Comparison of ENCODE assay signal across 11 cellular contexts in the genomic region with DNA sequence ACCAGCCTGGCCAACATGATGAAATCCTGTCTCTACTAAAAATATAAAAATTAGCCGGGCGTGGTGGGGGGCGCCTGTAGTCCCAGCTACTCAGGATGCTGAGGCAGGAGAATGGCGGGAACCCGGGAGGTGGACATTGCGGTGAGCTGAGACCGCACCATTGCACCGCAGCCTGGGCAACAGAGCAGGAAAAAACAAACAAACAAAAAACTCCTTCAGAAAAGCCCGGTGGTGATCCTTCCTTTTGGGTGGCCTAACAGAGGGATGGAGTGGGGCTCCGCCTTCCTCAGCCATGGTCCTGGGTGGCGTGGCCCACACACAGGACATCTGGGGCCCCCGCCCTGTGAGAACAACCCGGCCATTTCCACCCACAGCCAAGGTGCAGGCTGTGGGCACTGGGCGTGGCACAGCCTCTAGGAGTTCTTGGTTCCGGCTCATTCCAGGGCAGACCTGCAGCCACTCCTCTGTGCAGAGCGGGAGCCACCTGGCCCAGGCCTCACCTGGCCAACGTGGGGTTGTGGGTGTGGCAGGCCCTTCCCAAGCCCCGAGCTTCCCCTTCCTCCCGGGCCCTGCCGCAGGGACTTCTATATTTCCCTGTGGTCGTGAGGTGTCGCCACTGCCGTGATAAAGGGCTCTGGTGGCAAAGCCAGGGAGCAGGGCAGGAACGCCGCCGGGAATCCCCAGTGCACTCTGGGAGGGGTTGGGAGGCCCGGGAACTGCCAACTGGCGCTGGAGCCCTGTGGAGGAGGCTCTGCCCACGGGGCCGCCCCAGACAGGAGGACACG. TPM values are rescaled to one million over a fixed set of nuclear protein-coding genes. Genes with fewer than 3 reads are reported as not detected.
DNase-seq lines count a peak whose midpoint lies in the region; ATAC-seq and TF ChIP-seq lines count a peak whose summit lies in the region.
"Had no signal": no experiment of that assay in that cellular context is flagged by ENCODE, and none has a peak within 500 bp of the region (broad histone marks: within the 10 kb centered on the region; RNA-seq: fewer than 3 reads in every experiment).

No MANE protein-coding gene starts in this region.

- H3K9me3 Mint-ChIP-seq in stimulated activated effector memory CD8-positive, alpha-beta T cell treated with anti-CD3 and anti-CD28 coated beads, Interleukin-12 subunit alpha, Interleukin-12 subunit beta, amount 100 ng/mL, for 72 hours = no peaks in the 10 kb centered on the region
- H3K9me3 Mint-ChIP-seq in progenitor cell of endocrine pancreas (ENCODE audit: low read depth) (no peaks in the 10 kb centered on the region), immature natural killer cell (no peaks in the 10 kb centered on the region)
- H3K9me3 Mint-ChIP-seq: activated naive CD8-positive, alpha-beta T cell treated with anti-CD3 and anti-CD28 coated beads for 36 hours had no signal

- peaks cover 20% of the 10 kb centered on the region for H3K4me1 Mint-ChIP-seq in stimulated activated effector memory CD8-positive, alpha-beta T cell treated with anti-CD3 and anti-CD28 coated beads, Interleukin-12 subunit alpha, Interleukin-12 subunit beta, amount 100 ng/mL, for 72 hours
- H3K4me1 Mint-ChIP-seq in progenitor cell of endocrine pancreas (ENCODE audit: low read depth) = no peaks in the 10 kb centered on the region
- H3K4me1 Mint-ChIP-seq in immature natural killer cell = peaks cover 34 to 36% of the 10 kb centered on the region in 2 donors

- no peak for ATAC-seq in stimulated activated effector memory CD8-positive, alpha-beta T cell treated with anti-CD3 and anti-CD28 coated beads, Interleukin-12 subunit alpha, Interleukin-12 subunit beta, amount 100 ng/mL, for 72 hours

- H3K27ac Mint-ChIP-seq in stimulated activated effector memory CD8-positive, alpha-beta T cell treated with anti-CD3 and anti-CD28 coated beads, Interleukin-12 subunit alpha, Interleukin-12 subunit beta, amount 100 ng/mL, for 72 hours = peak overlapping the region; percentile 37
- H3K27ac Mint-ChIP-seq in progenitor cell of endocrine pancreas (no peak overlapping the region), immature natural killer cell (peak overlapping the region in 3 of 6 donors; percentile 28 to 59 (median 42))
- H3K27ac Mint-ChIP-seq: activated naive CD8-positive, alpha-beta T cell treated with anti-CD3 and anti-CD28 coated beads for 36 hours had no signal

- no peak for TF ChIP-seq CTCF in progenitor cell of endocrine pancreas (IDR thresholded peaks at IDR 0.05; ENCODE audit: unreplicated experiment)

- DNase-seq in HPDE6-E6E7 (ENCODE audit: extremely low spot score) (peak; percentile 58), RPMI8226 (peak; percentile 48), hippocampal formation (lab: John Stamatoyannopoulos, UW) (peak; percentile 67 to 80), progenitor cell of endocrine pancreas (ENCODE audit: low spot score, unreplicated experiment) (no peak), immature natural killer cell (no peak)
- no peak for DNase-seq in stimulated activated effector memory CD8-positive, alpha-beta T cell treated with anti-CD3 and anti-CD28 coated beads, Interleukin-12 subunit alpha, Interleukin-12 subunit beta, amount 100 ng/mL, for 72 hours (ENCODE audit: low spot score in 2 of 2)
- DNase-seq in activated CD4-positive, alpha-beta T cell treated with anti-CD3 and anti-CD28 coated beads, Interleukin-2, amount 50 U/mL, for 4 hours = no peak
- DNase-seq: activated CD8-positive, alpha-beta memory T cell treated with anti-CD3 and anti-CD28 coated beads for 24 hours; activated naive CD8-positive, alpha-beta T cell treated with anti-CD3 and anti-CD28 coated beads for 36 hours; Caco-2; mesendoderm had no signal

- H3K36me3 Mint-ChIP-seq in stimulated activated effector memory CD8-positive, alpha-beta T cell treated with anti-CD3 and anti-CD28 coated beads, Interleukin-12 subunit alpha, Interleukin-12 subunit beta, amount 100 ng/mL, for 72 hours = peaks cover 13% of the 10 kb centered on the region
- no peaks in the 10 kb centered on the region for H3K36me3 Mint-ChIP-seq in progenitor cell of endocrine pancreas (ENCODE audit: insufficient read depth)
- H3K36me3 Mint-ChIP-seq in immature natural killer cell = no peaks in the 10 kb centered on the region

- H3K27me3 Mint-ChIP-seq in progenitor cell of endocrine pancreas (peaks cover 9% of the 10 kb centered on the region), immature natural killer cell (ENCODE audit: low read depth in 3 of 3) (peaks cover 2 to 6% (median 3%) of the 10 kb centered on the region in 3 donors)
- H3K27me3 Mint-ChIP-seq: activated naive CD8-positive, alpha-beta T cell treated with anti-CD3 and anti-CD28 coated beads for 36 hours had no signal

- no peak overlapping the region for H3K4me3 Mint-ChIP-seq in stimulated activated effector memory CD8-positive, alpha-beta T cell treated with anti-CD3 and anti-CD28 coated beads, Interleukin-12 subunit alpha, Interleukin-12 subunit beta, amount 100 ng/mL, for 72 hours
- H3K4me3 Mint-ChIP-seq in progenitor cell of endocrine pancreas (ENCODE audit: low read depth) (no peak overlapping the region), immature natural killer cell (no peak overlapping the region)
- H3K4me3 Mint-ChIP-seq: activated naive CD8-positive, alpha-beta T cell treated with anti-CD3 and anti-CD28 coated beads for 36 hours had no signal

RNA-seq across cellular contexts. Expression of a gene that starts 37.6 kb away (rescaled TPM):
- total RNA-seq in progenitor cell of endocrine pancreas = 58.2 and 58.7 TPM in 2 replicates
- 10 to 100 TPM; 25.3 to 35.6 (median 25.5) TPM for polyA plus RNA-seq in immature natural killer cell

RNA-seq across cellular contexts. Expression of a gene that starts 40.6 kb away (rescaled TPM):
- 10.3 and 10.7 TPM in 2 replicates for total RNA-seq in progenitor cell of endocrine pancreas
- polyA plus RNA-seq in immature natural killer cell = 10 to 100 TPM; 49.7 to 72.1 (median 55.1) TPM

Comparison
In these comparisons a context has a peak if more than half of its experiments do, and no peak if none do; other contexts are left out.
1. DNase-seq: peak in HPDE6-E6E7 (single experiment), RPMI8226 (single experiment) and hippocampal formation (2 of 2); none in stimulated activated effector memory CD8-positive, alpha-beta T cell treated with anti-CD3 and anti-CD28 coated beads, Interleukin-12 subunit alpha, Interleukin-12 subunit beta, amount 100 ng/mL, for 72 hours (0 of 2), progenitor cell of endocrine pancreas (single experiment), immature natural killer cell (0 of 3) and activated CD4-positive, alpha-beta T cell treated with anti-CD3 and anti-CD28 coated beads, Interleukin-2, amount 50 U/mL, for 4 hours (0 of 2).